In the genomic region with DNA sequence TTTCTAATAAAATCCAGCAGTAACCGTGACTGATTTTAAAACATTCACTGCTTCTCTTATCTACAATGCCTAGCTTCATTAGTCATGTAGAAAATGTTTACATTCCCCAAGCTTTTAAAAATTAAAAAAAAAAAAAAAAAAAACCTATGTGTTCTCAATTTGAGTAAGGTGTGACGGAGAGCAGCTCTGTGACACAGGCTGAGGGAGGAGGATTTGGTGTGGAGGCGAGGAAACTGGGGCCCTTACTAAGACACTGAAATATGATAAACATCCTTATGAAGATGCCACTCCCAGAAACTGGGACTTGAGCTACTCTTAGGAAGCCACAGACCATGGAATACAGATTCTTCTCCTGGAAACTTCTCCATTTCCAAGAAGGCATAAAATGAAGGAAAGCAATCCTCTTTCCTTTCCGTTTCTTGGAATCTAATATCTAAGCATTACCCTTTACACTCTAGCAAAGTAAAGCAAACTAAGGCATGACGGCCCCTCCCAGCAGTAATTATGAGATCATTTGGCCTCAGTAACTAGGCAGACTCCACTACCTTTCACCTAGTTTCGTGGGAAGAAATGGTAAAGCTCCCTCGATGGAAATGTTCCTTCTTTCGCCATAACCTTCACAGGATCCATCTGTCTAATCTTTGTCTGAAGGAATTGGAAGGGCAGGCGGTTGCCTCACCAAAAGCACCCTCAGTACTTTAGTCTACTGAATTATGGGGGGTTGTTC, we compare ENCODE assay signal across 7 cellular contexts. TPM values are rescaled to one million over a fixed set of nuclear protein-coding genes. Genes with fewer than 3 reads are reported as not detected.
DNase-seq lines count a peak whose midpoint lies in the region; ATAC-seq and TF ChIP-seq lines count a peak whose summit lies in the region.

No MANE protein-coding gene starts in this region.

- H3K27me3 ChIP-seq in mammary epithelial cell (ENCODE audit: insufficient read depth, low read length): no peaks in the 10 kb centered on the region

- peak overlapping the region in 1 of 3 experiments; percentile 20 for H3K4me3 ChIP-seq in mammary epithelial cell (replicated peaks in 1 of 3; ENCODE audit: insufficient read depth in 1 of 3, low read depth in 2 of 3, low read length in 3 of 3)

- in situ Hi-C loops in mammary epithelial cell (cut with MboI; ENCODE audit: low sequenced_read_pairs in 2 of 2): no loop called here

- intact Hi-C loops in mammary epithelial cell (cut with micrococcal nuclease) (no loop called here), posterior vena cava (cut with DNase I) (no loop called here)

- ATAC-seq in GM19395 (IDR thresholded peaks at IDR 0.05; ENCODE audit: unreplicated experiment): peak; percentile 20
- no peak for ATAC-seq in GM21528 (IDR thresholded peaks at IDR 0.05; ENCODE audit: low FRiP score, unreplicated experiment)

- BruUV-seq in mammary epithelial cell (replicated peaks; lab: Mats Ljungman, UMichigan): no TSS peak

- peaks cover 52% of the 10 kb centered on the region for H3K4me1 ChIP-seq in mammary epithelial cell (ENCODE audit: insufficient read depth, low read length)

- TF ChIP-seq CTCF in mammary epithelial cell (conservative IDR thresholded peaks at IDR 0.05 in 1 of 2, IDR thresholded peaks at IDR 0.05 in 1 of 2; ENCODE audit: extremely low read depth in 1 of 2, insufficient read depth in 1 of 2, low read depth in 1 of 2, low read length in 2 of 2): no peak

- peaks cover 68% of the 10 kb centered on the region for H3K79me2 ChIP-seq in mammary epithelial cell (ENCODE audit: insufficient read depth, low read length)

- H2AFZ ChIP-seq in mammary epithelial cell (ENCODE audit: low read depth, low read length): peak overlapping the region; percentile 19

- DNase-seq in HT1080 (ENCODE audit: low read depth) (peak; percentile 37), mammary epithelial cell (peak; percentile 98), NCI-H128 (lab: John Stamatoyannopoulos, UW; ENCODE audit: unreplicated experiment) (no peak), posterior vena cava (ENCODE audit: low spot score) (no peak)
- DNase-seq in stimulated activated CD4-positive, alpha-beta T cell treated with anti-CD3 and anti-CD28 coated beads, Interleukin-15, amount 100 ng/mL, for 48 hours (ENCODE audit: low read depth in 2 of 2): peak; percentile 57 to 58

- no peaks in the 10 kb centered on the region for H4K20me1 ChIP-seq in mammary epithelial cell (ENCODE audit: insufficient read depth, low read length)

- peak overlapping the region; percentile 89 for H3K9ac ChIP-seq in mammary epithelial cell (ENCODE audit: insufficient read depth, low read length)

- peak overlapping the region; percentile 99 for H3K27ac ChIP-seq in mammary epithelial cell (ENCODE audit: insufficient read depth, low read depth, low read length)

- H3K4me2 ChIP-seq in mammary epithelial cell (ENCODE audit: insufficient read depth, low read depth, low read length): peak overlapping the region; percentile 68

- H3K36me3 ChIP-seq in mammary epithelial cell (ENCODE audit: insufficient read depth, low read length): peaks cover 3% of the 10 kb centered on the region

- CTCF ChIA-PET in mammary epithelial cell (lab: Charles Lee; ENCODE audit: low non-redundant PET): no interaction called here

- WGBS in mammary epithelial cell (ENCODE audit: low coverage, missing lambda C conversion rate): 35% methylated on average over 9 of the region's 9 CpGs

- no peaks in the 10 kb centered on the region for H3K9me3 ChIP-seq in mammary epithelial cell (replicated peaks; ENCODE audit: insufficient read depth, low read length)

- dilution Hi-C loops in mammary epithelial cell (cut with HindIII; ENCODE audit: low sequenced_read_pairs): no loop called here

RNA-seq across cellular contexts. Expression of gene GRAMD2B, which starts 23.5 kb away (rescaled TPM):
- total RNA-seq in HT1080 (2014; rRNA removed; shearing (Covaris generic)): 5.2 and 8.1 TPM in 2 replicates
- polyA plus RNA-seq in HT1080 (2015; cell fraction: cytosol; rRNA removed): 4.8 and 6.3 TPM in 2 replicates
- polyA plus RNA-seq in HT1080 (2015; cell fraction: nucleus; rRNA removed): 5.7 and 6.6 TPM in 2 replicates
- total RNA-seq in mammary epithelial cell: 100 to 1,000 TPM in 1 of 2 donors, 10 to 100 TPM in 1; 56.2 to 113 TPM
- 36.9 TPM for polyA plus RNA-seq in mammary epithelial cell
- 14.3 TPM for polyA minus RNA-seq in mammary epithelial cell
- 10 to 100 TPM; 20.9 to 21.0 TPM for total RNA-seq in posterior vena cava

Comparison
In these comparisons a context has a peak if more than half of its experiments do, and no peak if none do; other contexts are left out.
1. DNase-seq: peak in HT1080 (single experiment), mammary epithelial cell (single experiment) and stimulated activated CD4-positive, alpha-beta T cell treated with anti-CD3 and anti-CD28 coated beads, Interleukin-15, amount 100 ng/mL, for 48 hours (2 of 2); none in NCI-H128 (single experiment) and posterior vena cava (single experiment).